In the genomic region with DNA sequence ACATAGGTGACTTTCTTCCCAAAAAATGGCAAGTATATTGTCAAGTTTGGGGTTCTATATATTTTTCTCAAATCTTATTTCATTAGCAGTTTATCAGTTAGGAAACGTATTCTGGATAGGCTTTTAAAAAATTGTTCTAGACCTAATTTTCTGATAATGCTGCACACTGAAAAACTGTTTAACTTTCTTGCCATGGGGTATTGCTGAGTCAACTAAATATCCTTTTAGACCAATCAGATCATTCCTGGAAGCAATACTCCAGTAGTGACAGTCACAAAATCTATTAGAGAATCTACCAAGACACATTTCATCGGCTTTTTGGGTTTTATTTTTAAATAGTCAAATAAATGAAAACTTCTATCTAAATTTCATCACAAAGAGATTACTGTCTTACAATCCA, we compare ENCODE assay signal across 8 cellular contexts.
"Had no signal": no experiment of that assay in that cellular context is flagged by ENCODE, and none has a peak within 500 bp of the region (broad histone marks: within the 10 kb centered on the region; RNA-seq: fewer than 3 reads in every experiment).

No MANE protein-coding gene starts in this region.

- DNase-seq: GM23248, GOT3, H9, HCEC 1CT, KG1 had no signal

- H3K9ac ChIP-seq: GM23248 had no signal

- H2AFZ ChIP-seq: GM23248 had no signal

- FAIRE-seq: H54, HTR-8/SVneo, K562 had no signal

- ATAC-seq: K562 had no signal

- H3K4me3 ChIP-seq: GM23248, K562 had no signal

- H3K27ac ChIP-seq: GM23248 had no signal
